In genomic region chr9:87847822-87848221, GRCh38 we compare ENCODE assay signal across 11 cellular contexts. TPM values are rescaled to one million over a fixed set of nuclear protein-coding genes. Genes with fewer than 3 reads are reported as not detected.
DNase-seq lines count a peak whose midpoint lies in the region; ATAC-seq, FAIRE-seq and TF ChIP-seq lines count a peak whose summit lies in the region.
"Not testable (repeated sequence)": the region's sequence is repeated elsewhere in the genome, so short reads cannot be mapped to it uniquely, and the experiment has no call there.
"Had no signal": no experiment of that assay in that cellular context is flagged by ENCODE, and none has a peak within 500 bp of the region (broad histone marks: within the 10 kb centered on the region; RNA-seq: fewer than 3 reads in every experiment).

No MANE protein-coding gene starts in this region.

- H3K9ac ChIP-seq in K562 (ENCODE audit: insufficient read depth in 1 of 2, low read depth in 2 of 2, low read length in 2 of 2): not testable (repeated sequence)

- not testable (repeated sequence) for H3K9me1 ChIP-seq in K562 (ENCODE audit: control insufficient read depth, insufficient read depth, low read length)

- POLR2A ChIA-PET in K562 (lab: Yijun Ruan, JAX): not testable (repeated sequence)

- not testable (repeated sequence) for H4K20me1 ChIP-seq in K562 (replicated peaks; ENCODE audit: control insufficient read depth, insufficient read depth, low read length)

- TF ChIP-seq EP300 in K562 (IDR thresholded peaks at IDR 0.05; ENCODE audit: low read length): not testable (repeated sequence)

- peak; percentile 6 for FAIRE-seq in K562 (lab: Jason Lieb, UNC)

- DNase-seq in Caki2 (ENCODE audit: low read depth): peak; percentile 59
- DNase-seq in LNCaP clone FGC (ENCODE audit: low read depth): peak; percentile 8
- peak; percentile 84 for DNase-seq in NCI-H2171 treated with DMSO at 0.1 percent for 48 hours (lab: John Stamatoyannopoulos, UW)
- peak; percentile 22 for DNase-seq in RPMI7951 (ENCODE audit: low read depth)
- DNase-seq in K562 (ENCODE audit: extremely low read depth in 1 of 4, low spot score in 3 of 4): not testable (repeated sequence)
- peak; percentile 78 for DNase-seq in fibroblast of mammary gland (ENCODE audit: low read depth)
- peak; percentile 18 for DNase-seq in islet precursor cell
- DNase-seq in testis: peak; percentile 72

- TF ChIP-seq CTCF in LNCaP clone FGC (IDR thresholded peaks at IDR 0.05; ENCODE audit: control insufficient read depth, extremely low read depth, insufficient read depth); K562 (IDR thresholded peaks at IDR 0.05 in 2 of 3, conservative IDR thresholded peaks at IDR 0.05 in 1 of 3; ENCODE audit: insufficient read depth in 2 of 3, low read depth in 1 of 3, low read length in 3 of 3); fibroblast of mammary gland (conservative IDR thresholded peaks at IDR 0.05; ENCODE audit: control insufficient read depth, insufficient read depth, low read depth, low read length); testis (IDR thresholded peaks at IDR 0.05): not testable (repeated sequence)

- not testable (repeated sequence) for ATAC-seq in K562

- TF ChIP-seq RAD21 in K562 (CRISPR knock-in tag; conservative IDR thresholded peaks at IDR 0.05 in 1 of 2, IDR thresholded peaks at IDR 0.05 in 1 of 2): not testable (repeated sequence)

- CTCF ChIA-PET in K562 (lab: Yijun Ruan, JAX; ENCODE audit: low intra/inter-chr PET ratio): not testable (repeated sequence)

- WGBS in K562 (ENCODE audit: insufficient coverage, low coverage, missing lambda C conversion rate): no CpG with 5 or more reads among the region's 2 CpGs
- WGBS in testis, 2 donors: 54 to 57% methylated on average over 2 of the region's 2 CpGs

- H2AFZ ChIP-seq in K562 (ENCODE audit: low read depth, low read length): not testable (repeated sequence)

- H3K27me3 ChIP-seq in K562 (ENCODE audit: control insufficient read depth in 2 of 2, insufficient read depth in 2 of 2, low read length in 2 of 2); testis: not testable (repeated sequence)

- not testable (repeated sequence) for H3K36me3 ChIP-seq in K562 (ENCODE audit: control insufficient read depth, insufficient read depth, low read length); testis (ENCODE audit: low read depth, missing control alignments)

- not testable (repeated sequence) for H3K27ac ChIP-seq in K562 (ENCODE audit: extremely low read depth, low read depth, low read length); testis

- intact Hi-C loops in K562 (cut with micrococcal nuclease); testis (cut with DNase I; ENCODE audit: low total_unique reads): not testable (repeated sequence)

- H3K79me2 ChIP-seq in K562 (ENCODE audit: control insufficient read depth, insufficient read depth, low read length): not testable (repeated sequence)

- not testable (repeated sequence) for TF ChIP-seq POLR2A in K562 (conservative IDR thresholded peaks at IDR 0.05); testis (IDR thresholded peaks at IDR 0.05)

- not testable (repeated sequence) for H3K4me1 ChIP-seq in K562 (replicated peaks in 1 of 2; ENCODE audit: control insufficient read depth in 2 of 2, insufficient read depth in 2 of 2, low read length in 2 of 2); testis

- not testable (repeated sequence) for H3K4me3 ChIP-seq in LNCaP clone FGC (ENCODE audit: low read depth, low read length); K562; fibroblast of mammary gland (ENCODE audit: control insufficient read depth, low read depth, low read length); testis

- not testable (repeated sequence) for H3K9me3 ChIP-seq in K562 (replicated peaks; ENCODE audit: control insufficient read depth, insufficient read depth, low read depth, low read length); testis

- H3K4me2 ChIP-seq in K562 (ENCODE audit: insufficient read depth, low read length): not testable (repeated sequence)

- BruUV-seq in K562 (replicated peaks; lab: Mats Ljungman, UMichigan): not testable (repeated sequence)

- in situ Hi-C loops in Caki2 (cut with HindIII; ENCODE audit: low pct_unique_long_range_greater_than_20kb, low sequenced_read_pairs); K562 (cut with MboI): not testable (repeated sequence)

RNA-seq across cellular contexts. Expression of gene SPATA31E1, which starts 34.9 kb away (rescaled TPM):
- not detected in 2 replicates for total RNA-seq in Caki2 (2014; rRNA removed; shearing (Covaris generic); ENCODE audit: low replicate concordance)
- total RNA-seq in RPMI7951 (2014; rRNA removed; shearing (Covaris generic)): not detected in 2 replicates
- not detected in 2 replicates for total RNA-seq in K562 (2011; cell fraction: chromatin; rRNA removed; ENCODE audit: low replicate concordance)
- total RNA-seq in K562 (2011; cell fraction: nucleolus; rRNA removed): not detected in 2 replicates
- not detected in 2 replicates for total RNA-seq in K562 (2011; cell fraction: nucleoplasm; rRNA removed)
- not detected in 2 replicates for total RNA-seq in K562 (2014; rRNA removed)
- not detected in 2 replicates for total RNA-seq in K562 (2014; rRNA removed; fragmentation: Illumina TruSeq; extraction: Trizol)
- total RNA-seq in K562 (2015; rRNA removed; fragmentation: Illumina TruSeq; extraction: Trizol): not detected in 2 replicates
- not detected in 2 replicates for total RNA-seq in K562 (2021)
- polyA plus RNA-seq in K562 (2011; rRNA removed): not detected in 2 replicates
- polyA plus RNA-seq in K562 (2011; cell fraction: cytosol; rRNA removed): not detected in 2 replicates
- not detected in 2 replicates for polyA plus RNA-seq in K562 (2011; cell fraction: nucleus; rRNA removed)
- polyA plus RNA-seq in K562 (2012): 0.03 TPM in 1 of 2 replicates, not detected in the other
- polyA plus RNA-seq in K562 (2014; fragmentation: Illumina TruSeq; extraction: Trizol): not detected in 2 replicates
- not detected for polyA plus RNA-seq in K562 (2014; fragmentation: Nextera tagmentation; extraction: Ambion mirVana)
- not detected in 2 replicates for polyA plus RNA-seq in K562 (2014; rRNA removed)
- polyA minus RNA-seq in K562 (2011; rRNA and poly(A)+ RNA removed): not detected in 2 replicates
- polyA minus RNA-seq in K562 (2011; cell fraction: cytosol; rRNA and poly(A)+ RNA removed): not detected in 2 replicates
- polyA minus RNA-seq in K562 (2011; cell fraction: nucleus; rRNA and poly(A)+ RNA removed): not detected in 2 replicates
- total RNA-seq in testis: 1 to 10 TPM; 4.6 to 4.8 TPM
- 25.0 TPM for polyA plus RNA-seq in testis (ENCODE audit: insufficient read depth, low read depth, low replicate concordance)
- total RNA-seq: H4, PC-9, SK-MEL-5 had no signal
